In the genomic region with DNA sequence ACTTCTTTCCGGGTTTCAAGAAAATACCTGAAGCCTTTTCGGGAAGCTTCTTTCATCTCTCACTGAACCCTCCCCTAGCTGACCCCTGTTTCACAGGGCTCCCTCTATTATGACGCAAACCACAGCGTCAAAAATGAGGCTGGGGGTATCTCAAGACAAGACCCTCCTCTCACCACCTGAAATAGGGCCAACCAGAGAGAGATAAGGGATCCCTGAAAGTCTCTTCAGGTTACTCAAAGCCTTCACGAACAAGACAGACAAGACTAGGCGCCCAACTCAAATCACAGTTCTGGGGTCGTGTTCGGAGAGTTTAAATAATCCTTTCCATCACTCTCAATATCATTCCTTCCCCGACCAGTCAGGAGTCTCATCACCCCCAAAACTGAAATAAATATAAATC, we compare ENCODE assay signal across 8 cellular contexts. TPM values are rescaled to one million over a fixed set of nuclear protein-coding genes. Genes with fewer than 3 reads are reported as not detected.
DNase-seq lines count a peak whose midpoint lies in the region; ATAC-seq lines count a peak whose summit lies in the region.

No MANE protein-coding gene starts in this region.

- intact Hi-C loops in activated T-helper 2 cell treated with anti-CD3 and anti-CD28 coated beads, Interferon-gamma antibody, Interleukin-2, Interleukin-4, amounts not matched to agents 10 μg/mL and 5 μg/mL and 100 μg/mL, durations not matched to agents 14 hours and 24 hours and 36 hours (cut with micrococcal nuclease) = loop anchor here (5.0 to 10.0 kb wide), 5 partner anchors 326 to 1122 kb away; partner anchors contain the start of genes MAGED2, RIBC1, SMC1A and TSR2

- H3K27ac ChIP-seq in iPS-20b (ENCODE audit: low read length) = no peak overlapping the region
- peak overlapping the region; percentile 92 for H3K27ac ChIP-seq in stomach smooth muscle (ENCODE audit: low read length)

- H3K4me3 Mint-ChIP-seq in activated T-helper 2 cell treated with anti-CD3 and anti-CD28 coated beads, Interferon-gamma antibody, Interleukin-2, Interleukin-4, amounts not matched to agents 10 μg/mL and 5 μg/mL and 100 μg/mL, durations not matched to agents 14 hours and 24 hours and 36 hours (ENCODE audit: low read depth) = peak overlapping the region; percentile 88

- peaks cover 14% of the 10 kb centered on the region for H3K36me3 Mint-ChIP-seq in activated T-helper 2 cell treated with anti-CD3 and anti-CD28 coated beads, Interferon-gamma antibody, Interleukin-2, Interleukin-4, amounts not matched to agents 10 μg/mL and 5 μg/mL and 100 μg/mL, durations not matched to agents 14 hours and 24 hours and 36 hours (ENCODE audit: low read depth)

- H3K27me3 ChIP-seq in iPS-20b (ENCODE audit: insufficient read depth, low read length) (no peaks in the 10 kb centered on the region), stomach smooth muscle (ENCODE audit: control insufficient read depth in 1 of 2, insufficient read depth in 2 of 2, low read length in 2 of 2) (peaks cover 0 to 3% of the 10 kb centered on the region in 2 donors)

- no peak for ATAC-seq in HG03457 (IDR thresholded peaks at IDR 0.05; ENCODE audit: unreplicated experiment)
- no peak for ATAC-seq in GM21360 (IDR thresholded peaks at IDR 0.05; ENCODE audit: unreplicated experiment)

- H3K9me3 ChIP-seq in iPS-20b (ENCODE audit: insufficient read depth, low read depth, low read length) (no peaks in the 10 kb centered on the region), stomach smooth muscle (ENCODE audit: control insufficient read depth in 2 of 2, low read length in 2 of 2) (no peaks in the 10 kb centered on the region)

- peak in 2 of 3 experiments; percentile 38 to 53 for DNase-seq in NCI-H1417 (lab: John Stamatoyannopoulos, UW)
- no peak for DNase-seq in NCI-H1417 treated with DMSO at 0.1 percent for 48 hours (lab: John Stamatoyannopoulos, UW)
- DNase-seq in activated T-helper 2 cell treated with anti-CD3 and anti-CD28 coated beads, Interferon-gamma antibody, Interleukin-2, Interleukin-4, amounts not matched to agents 10 μg/mL and 5 μg/mL and 100 μg/mL, durations not matched to agents 14 hours and 24 hours and 36 hours (ENCODE audit: low spot score) = no peak
- no peak for DNase-seq in NCI-H69 (lab: John Stamatoyannopoulos, UW)

- peaks cover 15% of the 10 kb centered on the region for H3K4me1 Mint-ChIP-seq in activated T-helper 2 cell treated with anti-CD3 and anti-CD28 coated beads, Interferon-gamma antibody, Interleukin-2, Interleukin-4, amounts not matched to agents 10 μg/mL and 5 μg/mL and 100 μg/mL, durations not matched to agents 14 hours and 24 hours and 36 hours (ENCODE audit: low read depth)

- H3K36me3 ChIP-seq in iPS-20b (ENCODE audit: insufficient read depth, low read depth, low read length) (peaks cover 32% of the 10 kb centered on the region), stomach smooth muscle (ENCODE audit: control insufficient read depth in 2 of 2, insufficient read depth in 2 of 2, low read length in 2 of 2) (peaks cover 0 to 4% of the 10 kb centered on the region in 2 donors)

- H3K9me3 Mint-ChIP-seq in activated T-helper 2 cell treated with anti-CD3 and anti-CD28 coated beads, Interferon-gamma antibody, Interleukin-2, Interleukin-4, amounts not matched to agents 10 μg/mL and 5 μg/mL and 100 μg/mL, durations not matched to agents 14 hours and 24 hours and 36 hours = no peaks in the 10 kb centered on the region

- peak overlapping the region; percentile 97 for H3K27ac Mint-ChIP-seq in activated T-helper 2 cell treated with anti-CD3 and anti-CD28 coated beads, Interferon-gamma antibody, Interleukin-2, Interleukin-4, amounts not matched to agents 10 μg/mL and 5 μg/mL and 100 μg/mL, durations not matched to agents 14 hours and 24 hours and 36 hours

- no peaks in the 10 kb centered on the region for H3K27me3 Mint-ChIP-seq in activated T-helper 2 cell treated with anti-CD3 and anti-CD28 coated beads, Interferon-gamma antibody, Interleukin-2, Interleukin-4, amounts not matched to agents 10 μg/mL and 5 μg/mL and 100 μg/mL, durations not matched to agents 14 hours and 24 hours and 36 hours (ENCODE audit: low read depth)

- H3K4me3 ChIP-seq in iPS-20b (ENCODE audit: low read length) (peak overlapping the region; percentile 91), stomach smooth muscle (ENCODE audit: low read length in 2 of 2) (peak overlapping the region; percentile 68 to 80)

- H3K9ac ChIP-seq in iPS-20b (ENCODE audit: low read depth, low read length) = peak overlapping the region; percentile 91; the same call in 1 of the 2 replicates
- H3K9ac ChIP-seq in stomach smooth muscle (ENCODE audit: low read length in 2 of 2) = peak overlapping the region; percentile 84 to 85

- H3K4me1 ChIP-seq in iPS-20b (ENCODE audit: insufficient read depth, low read length) (peaks cover 6% of the 10 kb centered on the region; the same call in 1 of the 2 replicates), stomach smooth muscle (ENCODE audit: control insufficient read depth, insufficient read depth, low read length) (no peaks in the 10 kb centered on the region)

RNA-seq across cellular contexts. Expression of gene PHF8, which starts 1.2 kb away (rescaled TPM):
- total RNA-seq in activated T-helper 2 cell treated with anti-CD3 and anti-CD28 coated beads, Interferon-gamma antibody, Interleukin-2, Interleukin-4, amounts not matched to agents 10 μg/mL and 5 μg/mL and 100 μg/mL, durations not matched to agents 14 hours and 24 hours and 36 hours = 41.8 and 47.5 TPM in 2 replicates

Comparison
In these comparisons a context has a peak if more than half of its experiments do, and no peak if none do; other contexts are left out.
1. DNase-seq: peak in NCI-H1417 (2 of 3); none in NCI-H1417 treated with DMSO at 0.1 percent for 48 hours (single experiment), activated T-helper 2 cell treated with anti-CD3 and anti-CD28 coated beads, Interferon-gamma antibody, Interleukin-2, Interleukin-4, amounts not matched to agents 10 μg/mL and 5 μg/mL and 100 μg/mL, durations not matched to agents 14 hours and 24 hours and 36 hours (single experiment) and NCI-H69 (single experiment).